Comparison of ENCODE assay signal across 4 cellular contexts in the genomic region with DNA sequence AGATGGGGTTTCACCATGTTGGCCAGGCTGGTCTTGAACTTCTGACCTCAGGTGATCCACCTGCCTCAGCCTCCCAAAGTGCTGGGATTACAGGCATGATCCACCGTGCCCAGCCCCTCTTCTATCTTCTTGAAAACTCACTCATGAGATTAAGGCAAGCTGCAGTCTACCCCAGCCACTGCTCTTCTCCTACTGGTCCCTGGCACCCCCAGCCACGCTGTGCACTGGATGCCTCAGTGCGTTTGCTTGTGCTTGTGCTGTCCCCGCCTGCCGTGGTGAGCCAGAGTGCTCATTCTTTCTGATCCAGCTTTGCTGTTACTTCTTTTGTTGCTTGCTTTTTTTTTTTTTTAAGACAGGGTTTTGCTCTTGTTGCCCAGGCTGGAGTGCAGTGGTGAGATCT. TPM values are rescaled to one million over a fixed set of nuclear protein-coding genes. Genes with fewer than 3 reads are reported as not detected.
"Had no signal": no experiment of that assay in that cellular context is flagged by ENCODE, and none has a peak within 500 bp of the region (broad histone marks: within the 10 kb centered on the region; RNA-seq: fewer than 3 reads in every experiment).

No MANE protein-coding gene starts in this region.

RNA-seq across cellular contexts. Expression of a gene that starts 25.3 kb away (rescaled TPM):
- total RNA-seq: lung microvascular endothelial cell, osteocyte, skeletal muscle tissue had no signal
- polyA plus RNA-seq: naive thymus-derived CD4-positive, alpha-beta T cell had no signal
